19 cellular contexts compared by ENCODE assay signal in the genomic region with DNA sequence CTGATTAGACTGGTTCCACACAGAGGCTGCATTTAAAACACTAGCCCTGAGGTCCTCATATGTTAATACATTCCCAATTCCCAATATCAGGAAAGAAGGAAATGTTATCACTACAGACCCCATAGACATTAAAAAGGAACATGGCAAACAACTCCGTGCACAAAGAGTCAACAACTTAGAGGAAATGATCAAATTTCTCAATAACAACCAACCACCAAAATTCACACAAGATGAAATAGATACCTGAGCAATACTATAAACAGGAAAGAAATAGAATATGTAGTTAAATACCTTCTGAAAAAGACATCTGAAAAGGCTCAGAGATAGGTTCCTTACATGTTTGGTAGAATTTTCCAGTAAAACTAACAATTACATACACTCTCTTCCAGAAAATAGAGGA. TPM values are rescaled to one million over a fixed set of nuclear protein-coding genes. Genes with fewer than 3 reads are reported as not detected.
DNase-seq lines count a peak whose midpoint lies in the region; ATAC-seq lines count a peak whose summit lies in the region.
"Had no signal": no experiment of that assay in that cellular context is flagged by ENCODE, and none has a peak within 500 bp of the region (broad histone marks: within the 10 kb centered on the region; RNA-seq: fewer than 3 reads in every experiment).

No MANE protein-coding gene starts in this region.

- peak overlapping the region; percentile 36 for H3K27ac ChIP-seq in iPS-18a (ENCODE audit: low read length)
- H3K27ac ChIP-seq: sigmoid colon had no signal

- H3K9me3 Mint-ChIP-seq in activated naive CD4-positive, alpha-beta T cell treated with anti-CD3 and anti-CD28 coated beads, Interleukin-2, amount 10 ng/mL, durations not matched to agents 7 days and 5 days: no peaks in the 10 kb centered on the region
- H3K9me3 Mint-ChIP-seq in activated CD4-positive, alpha-beta memory T cell treated with anti-CD3 and anti-CD28 coated beads, Interleukin-2, amount 10 ng/mL, durations not matched to agents 7 days and 5 days: no peaks in the 10 kb centered on the region
- no peaks in the 10 kb centered on the region for H3K9me3 Mint-ChIP-seq in stimulated activated memory B cell treated with anti-CD40 and anti-IgM and Interleukin-4, amounts not matched to agents 10 μg/mL and 1 μg/mL and 100 μg/mL, for 72 hours

- H3K36me3 Mint-ChIP-seq in activated naive CD4-positive, alpha-beta T cell treated with anti-CD3 and anti-CD28 coated beads, Interleukin-2, amount 10 ng/mL, durations not matched to agents 7 days and 5 days: peaks cover 84% of the 10 kb centered on the region
- H3K36me3 Mint-ChIP-seq in activated CD4-positive, alpha-beta memory T cell treated with anti-CD3 and anti-CD28 coated beads, Interleukin-2, amount 10 ng/mL, durations not matched to agents 7 days and 5 days (ENCODE audit: low read depth): peaks cover 80% of the 10 kb centered on the region
- peaks cover 37% of the 10 kb centered on the region for H3K36me3 Mint-ChIP-seq in stimulated activated memory B cell treated with anti-CD40 and anti-IgM and Interleukin-4, amounts not matched to agents 10 μg/mL and 1 μg/mL and 100 μg/mL, for 72 hours

- no peak for DNase-seq in activated naive CD4-positive, alpha-beta T cell treated with anti-CD3 and anti-CD28 coated beads, Interleukin-2, amount 10 ng/mL, durations not matched to agents 7 days and 5 days
- DNase-seq in activated naive CD4-positive, alpha-beta T cell treated with Interleukin-2 at 50 U/mL for 16 hours: no peak
- no peak for DNase-seq in activated CD4-positive, alpha-beta memory T cell treated with anti-CD3 and anti-CD28 coated beads, Interleukin-2, amount 10 ng/mL, durations not matched to agents 7 days and 5 days
- DNase-seq in hypothalamus (lab: John Stamatoyannopoulos, UW): no peak
- DNase-seq: activated CD4-positive, CD25-positive, alpha-beta regulatory T cell; anterior cingulate cortex; hippocampal formation; left colon; MM.1S; NCI-H1694 treated with DMSO at 0.1 percent for 48 hours; NCI-H446 treated with DMSO at 0.1 percent for 48 hours; stimulated activated CD4-positive, alpha-beta T cell treated with anti-CD3 and anti-CD28 coated beads, Interleukin-2, amount 100 ng/mL, for 24 hours had no signal

- no peaks in the 10 kb centered on the region for H3K27me3 ChIP-seq in iPS-18a (ENCODE audit: control insufficient read depth, insufficient read depth, low read length)
- H3K27me3 ChIP-seq: sigmoid colon had no signal

- H3K4me3 Mint-ChIP-seq in activated naive CD4-positive, alpha-beta T cell treated with anti-CD3 and anti-CD28 coated beads, Interleukin-2, amount 10 ng/mL, durations not matched to agents 7 days and 5 days: peak overlapping the region; percentile 52
- peak overlapping the region; percentile 57 for H3K4me3 Mint-ChIP-seq in activated CD4-positive, alpha-beta memory T cell treated with anti-CD3 and anti-CD28 coated beads, Interleukin-2, amount 10 ng/mL, durations not matched to agents 7 days and 5 days
- no peak overlapping the region for H3K4me3 Mint-ChIP-seq in stimulated activated memory B cell treated with anti-CD40 and anti-IgM and Interleukin-4, amounts not matched to agents 10 μg/mL and 1 μg/mL and 100 μg/mL, for 72 hours

- POLR2A ChIA-PET in activated CD4-positive, alpha-beta memory T cell treated with anti-CD3 and anti-CD28 coated beads, Interleukin-2, amount 10 ng/mL, durations not matched to agents 7 days and 5 days (lab: Charles Lee): interaction anchor here (0.8 to 2.9 kb wide), 10 partner anchors 9 to 61 kb away, joined by 3 to 14 read pairs (median 4); no protein-coding TSS in a partner anchor

- no peak for ATAC-seq in stimulated activated memory B cell treated with anti-CD40 and anti-IgM and Interleukin-4, amounts not matched to agents 10 μg/mL and 1 μg/mL and 100 μg/mL, for 72 hours
- no peak for ATAC-seq in GM18520 (IDR thresholded peaks at IDR 0.05; ENCODE audit: unreplicated experiment)
- ATAC-seq in GM18511 (IDR thresholded peaks at IDR 0.05; ENCODE audit: unreplicated experiment): no peak
- ATAC-seq: HepG2, left colon, Right ventricle myocardium inferior had no signal

- H3K27me3 Mint-ChIP-seq in activated naive CD4-positive, alpha-beta T cell treated with anti-CD3 and anti-CD28 coated beads, Interleukin-2, amount 10 ng/mL, durations not matched to agents 7 days and 5 days: no peaks in the 10 kb centered on the region
- no peaks in the 10 kb centered on the region for H3K27me3 Mint-ChIP-seq in activated CD4-positive, alpha-beta memory T cell treated with anti-CD3 and anti-CD28 coated beads, Interleukin-2, amount 10 ng/mL, durations not matched to agents 7 days and 5 days
- no peaks in the 10 kb centered on the region for H3K27me3 Mint-ChIP-seq in stimulated activated memory B cell treated with anti-CD40 and anti-IgM and Interleukin-4, amounts not matched to agents 10 μg/mL and 1 μg/mL and 100 μg/mL, for 72 hours

- no peaks in the 10 kb centered on the region for H3K9me3 ChIP-seq in iPS-18a (ENCODE audit: control insufficient read depth, low read depth, low read length)
- H3K9me3 ChIP-seq: sigmoid colon had no signal

- H3K36me3 ChIP-seq in iPS-18a (ENCODE audit: control insufficient read depth, low read depth, low read length): no peaks in the 10 kb centered on the region
- H3K36me3 ChIP-seq: sigmoid colon had no signal

- CTCF ChIA-PET in activated naive CD4-positive, alpha-beta T cell treated with anti-CD3 and anti-CD28 coated beads, Interleukin-2, amount 10 ng/mL, durations not matched to agents 7 days and 5 days (lab: Charles Lee): no interaction called here
- CTCF ChIA-PET in activated CD4-positive, alpha-beta memory T cell treated with anti-CD3 and anti-CD28 coated beads, Interleukin-2, amount 10 ng/mL, durations not matched to agents 7 days and 5 days (lab: Charles Lee): interaction anchor here (1.3 to 4.1 kb wide), 2 partner anchors 45 to 79 kb away, joined by 3 to 27 read pairs; no protein-coding TSS in a partner anchor

- H3K9ac ChIP-seq in iPS-18a (ENCODE audit: low read length): no peak overlapping the region

- H3K4me3 ChIP-seq in iPS-18a (ENCODE audit: low read length): no peak overlapping the region
- H3K4me3 ChIP-seq: sigmoid colon had no signal

- peak overlapping the region; percentile 83 for H3K27ac Mint-ChIP-seq in activated naive CD4-positive, alpha-beta T cell treated with anti-CD3 and anti-CD28 coated beads, Interleukin-2, amount 10 ng/mL, durations not matched to agents 7 days and 5 days
- H3K27ac Mint-ChIP-seq in activated CD4-positive, alpha-beta memory T cell treated with anti-CD3 and anti-CD28 coated beads, Interleukin-2, amount 10 ng/mL, durations not matched to agents 7 days and 5 days: peak overlapping the region; percentile 64
- peak overlapping the region; percentile 92 for H3K27ac Mint-ChIP-seq in stimulated activated memory B cell treated with anti-CD40 and anti-IgM and Interleukin-4, amounts not matched to agents 10 μg/mL and 1 μg/mL and 100 μg/mL, for 72 hours

- peaks cover 96% of the 10 kb centered on the region for H3K4me1 Mint-ChIP-seq in activated naive CD4-positive, alpha-beta T cell treated with anti-CD3 and anti-CD28 coated beads, Interleukin-2, amount 10 ng/mL, durations not matched to agents 7 days and 5 days
- peaks cover 95% of the 10 kb centered on the region for H3K4me1 Mint-ChIP-seq in activated CD4-positive, alpha-beta memory T cell treated with anti-CD3 and anti-CD28 coated beads, Interleukin-2, amount 10 ng/mL, durations not matched to agents 7 days and 5 days
- peaks cover 95% of the 10 kb centered on the region for H3K4me1 Mint-ChIP-seq in stimulated activated memory B cell treated with anti-CD40 and anti-IgM and Interleukin-4, amounts not matched to agents 10 μg/mL and 1 μg/mL and 100 μg/mL, for 72 hours

- H3K4me1 ChIP-seq in iPS-18a (ENCODE audit: control insufficient read depth, low read depth, low read length): peaks cover 57% of the 10 kb centered on the region

RNA-seq across cellular contexts. Expression of a gene that starts 28.9 kb away (rescaled TPM):
- 100 to 1,000 TPM; 339 to 350 TPM for total RNA-seq in activated CD4-positive, alpha-beta memory T cell treated with anti-CD3 and anti-CD28 coated beads, Interleukin-2, amount 10 ng/mL, durations not matched to agents 7 days and 5 days
